Comparison of ENCODE assay signal across 8 cellular contexts in the genomic region with DNA sequence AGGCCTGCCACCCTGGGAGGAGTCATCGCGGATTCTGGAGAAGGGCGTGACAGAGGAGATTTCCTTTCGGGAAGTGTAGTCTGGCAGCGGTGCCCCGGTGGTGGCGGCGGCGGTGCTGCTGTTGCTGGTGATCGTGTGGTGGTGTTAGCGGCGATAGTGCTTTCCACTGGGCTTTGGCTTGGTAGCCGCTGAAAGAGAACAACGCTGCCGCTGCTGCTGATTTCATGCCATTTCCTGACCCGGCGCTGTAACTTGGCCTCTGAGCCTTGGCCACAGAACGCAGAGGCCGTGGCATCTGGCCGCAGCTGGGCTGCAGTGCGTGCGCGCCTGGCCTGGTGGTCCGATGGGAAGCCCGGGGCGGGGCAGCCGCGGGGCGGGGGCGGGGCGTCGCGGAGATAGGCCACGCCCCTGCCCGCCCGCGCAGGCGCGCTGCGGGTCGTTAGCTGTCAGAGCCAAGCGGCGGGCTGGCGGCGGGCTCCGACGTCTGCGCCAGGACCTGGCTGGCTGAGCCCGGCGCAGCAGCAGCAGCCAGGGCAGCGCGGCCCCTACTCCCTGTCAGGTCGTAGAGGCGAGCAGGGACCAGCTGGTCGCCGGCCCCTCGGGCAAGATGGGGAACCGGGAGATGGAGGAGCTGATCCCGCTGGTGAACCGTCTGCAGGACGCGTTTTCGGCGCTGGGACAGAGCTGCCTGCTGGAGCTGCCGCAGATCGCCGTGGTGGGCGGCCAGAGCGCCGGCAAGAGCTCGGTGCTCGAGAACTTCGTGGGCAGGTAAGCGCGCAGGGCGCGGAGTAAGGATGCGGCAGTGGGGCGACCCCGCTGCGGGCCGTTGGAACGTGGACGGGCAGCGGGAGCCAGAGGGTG. TPM values are rescaled to one million over a fixed set of nuclear protein-coding genes. Genes with fewer than 3 reads are reported as not detected.
DNase-seq lines count a peak whose midpoint lies in the region; ATAC-seq and TF ChIP-seq lines count a peak whose summit lies in the region.

A gene (plus strand): TSS at position 449 of the 861 bp plus-strand sequence. CDS start 159 bp downstream, at position 608.

- H3K4me3 ChIP-seq in colonic mucosa, result peak within 1 kb of the TSS; percentile 89

- TF ChIP-seq CTCF in colonic mucosa (IDR thresholded peaks at IDR 0.05), result no peak

- no peaks in the 10 kb centered on the region for H3K9me3 ChIP-seq in colonic mucosa

- H3K4me1 ChIP-seq in colonic mucosa, result no peaks in the 10 kb centered on the region

- peak; percentile 90 for ATAC-seq in HG02981 (IDR thresholded peaks at IDR 0.05; ENCODE audit: unreplicated experiment)
- peak; percentile 98 for ATAC-seq in left colon

- DNase-seq in NCI-H1417 (lab: John Stamatoyannopoulos, UW) (peak; percentile 87 to 95 (median 88)), NCI-H1417 treated with DMSO at 0.1 percent for 48 hours (lab: John Stamatoyannopoulos, UW) (no peak), NCI-H2171 treated with DMSO at 0.1 percent for 48 hours (lab: John Stamatoyannopoulos, UW) (peak; percentile 66), colonic mucosa (peak; percentile 80), left colon (peak; percentile 63 to 81)
- peak; percentile 78 for DNase-seq in activated CD4-positive, alpha-beta T cell treated with anti-CD3 and anti-CD28 coated beads for 48 hours
- DNase-seq in stimulated activated CD4-positive, alpha-beta T cell treated with anti-CD3 and anti-CD28 coated beads, Interleukin-1b, Interleukin-23, amount 100 ng/mL, for 1 hour (ENCODE audit: low read depth in 2 of 2), result peak; percentile 53 to 64

- H3K36me3 ChIP-seq in colonic mucosa, result no peaks in the 10 kb centered on the region

- no peaks in the 10 kb centered on the region for H3K27me3 ChIP-seq in colonic mucosa

- intact Hi-C loops in colonic mucosa (cut with DNase I) (no loop called here), left colon (cut with DNase I, micrococcal nuclease) (no loop called here)

- peak within 1 kb of the TSS; percentile 49 for H3K27ac ChIP-seq in colonic mucosa

- H3K9ac ChIP-seq in colonic mucosa (ENCODE audit: low read depth in 2 of 2, low read length in 2 of 2), result peak within 1 kb of the TSS; percentile 61 to 76

RNA-seq across cellular contexts. Expression of the gene that starts here (rescaled TPM):
- total RNA-seq in colonic mucosa, result 1 to 10 TPM; 1.7 to 2.6 TPM
- total RNA-seq in left colon, result 1 to 10 TPM; 1.7 to 2.3 TPM
